ENCODE assay signal across 12 cellular contexts in the genomic region with DNA sequence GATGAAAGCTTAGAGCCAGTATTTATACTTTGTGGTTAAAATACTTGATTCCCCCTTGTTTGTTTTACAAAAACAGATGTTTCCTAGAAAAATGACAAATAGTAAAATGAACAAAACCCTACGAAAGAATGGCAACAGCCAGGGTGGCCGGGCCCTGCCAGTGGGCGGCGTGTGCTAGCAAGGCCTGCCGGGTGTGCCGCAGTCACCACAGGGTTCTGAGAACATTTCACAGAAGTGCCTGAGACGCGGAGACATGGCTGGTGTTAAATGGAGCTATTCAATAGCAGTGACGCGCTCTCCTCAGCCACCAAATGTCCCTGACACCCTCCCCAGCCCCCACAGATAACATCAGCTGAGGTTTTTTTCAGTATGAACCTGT. TPM values are rescaled to one million over a fixed set of nuclear protein-coding genes. Genes with fewer than 3 reads are reported as not detected.
DNase-seq lines count a peak whose midpoint lies in the region; FAIRE-seq and TF ChIP-seq lines count a peak whose summit lies in the region.
"Had no signal": no experiment of that assay in that cellular context is flagged by ENCODE, and none has a peak within 500 bp of the region (broad histone marks: within the 10 kb centered on the region; RNA-seq: fewer than 3 reads in every experiment).

No MANE protein-coding gene starts in this region.

- peak overlapping the region in 10 of 11 experiments; percentile 9 to 92 (median 44); a peak in 15 of 22 replicates for H3K27ac ChIP-seq in BLaER1 treated with 17β-estradiol and CSF1 and Interleukin-3, amounts not matched to agents 10 nM and 100 nM
- H3K27ac ChIP-seq in H1 (ENCODE audit: low read depth, low read length) (no peak overlapping the region), neuronal stem cell (replicated peaks; ENCODE audit: low read length) (peak overlapping the region; percentile 3), PC-9 (no peak overlapping the region)

- intact Hi-C loops in PC-9 (cut with micrococcal nuclease; ENCODE audit: unreplicated experiment) = no loop called here

- DNase-seq in NCI-H2107 treated with DMSO at 0.1 percent for 48 hours (lab: John Stamatoyannopoulos, UW; ENCODE audit: unreplicated experiment) (peak; percentile 47), H1 (ENCODE audit: low read depth in 1 of 2, low spot score in 2 of 2) (no peak), neuronal stem cell (ENCODE audit: low spot score) (no peak), PC-9 (no peak), SK-N-DZ (ENCODE audit: low spot score) (no peak)
- DNase-seq in stimulated activated CD4-positive, alpha-beta T cell treated with anti-CD3 and anti-CD28 coated beads, Interleukin-4, amount 100 ng/mL, for 4 hours = no peak
- DNase-seq in effector CD8-positive, alpha-beta T cell (lab: John Stamatoyannopoulos, UW) = no peak
- DNase-seq: activated naive CD8-positive, alpha-beta T cell treated with anti-CD3 and anti-CD28 coated beads, Interleukin-2, amount 50 U/mL, for 24 hours; DMS79; GOT3 had no signal

- H2AFZ ChIP-seq in H1 (ENCODE audit: low read length) = no peak overlapping the region
- no peak overlapping the region for H2AFZ ChIP-seq in neuronal stem cell (ENCODE audit: low read length)
- H2AFZ ChIP-seq in PC-9 = no peak overlapping the region

- CTCF ChIA-PET in H1 (lab: Charles Lee; ENCODE audit: partially characterized antibody) (interaction anchor here (0.9 to 8.1 kb wide), 9 partner anchors 9 to 111 kb away, joined by 3 to 76 read pairs (median 4); a partner anchor contains a TSS), PC-9 (lab: Charles Lee) (interaction anchor here (1.0 kb wide), 1 partner anchor 110 kb away, joined by 4 read pairs; no protein-coding TSS in a partner anchor)

- TF ChIP-seq CTCF in H1 (IDR thresholded peaks at IDR 0.05; ENCODE audit: control extremely low read depth in 1 of 3, insufficient read depth in 1 of 3, low read depth in 1 of 3, low read length in 3 of 3) = no peak
- no peak for TF ChIP-seq CTCF in PC-9 (conservative IDR thresholded peaks at IDR 0.05)

- no TSS peak for BruUV-seq in PC-9 (replicated peaks; lab: Mats Ljungman, UMichigan)

- no peak for TF ChIP-seq EP300 in H1 (IDR thresholded peaks at IDR 0.05; ENCODE audit: borderline replicate concordance in 1 of 2, low read depth in 2 of 2, low read length in 2 of 2)

- H3K79me1 ChIP-seq in H1 (ENCODE audit: low read depth, low read length) (peaks cover 3% of the 10 kb centered on the region; the same call in 1 of the 2 replicates), neuronal stem cell (ENCODE audit: low read depth, low read length) (peaks cover 17% of the 10 kb centered on the region)

- H2BK120ac ChIP-seq in H1 (replicated peaks; ENCODE audit: low read depth, low read length) = no peak overlapping the region
- no peak overlapping the region for H2BK120ac ChIP-seq in neuronal stem cell (ENCODE audit: low read depth, low read length)

- peaks cover 0 to 15% (median 10%) of the 10 kb centered on the region in 11 experiments; a peak in 14 of 22 replicates for H3K36me3 ChIP-seq in BLaER1 treated with 17β-estradiol and CSF1 and Interleukin-3, amounts not matched to agents 10 nM and 100 nM
- H3K36me3 ChIP-seq in H1 (ENCODE audit: control insufficient read depth in 2 of 4, insufficient read depth in 4 of 4, low read length in 3 of 4) (peaks cover 0 to 11% (median 0%) of the 10 kb centered on the region in 4 experiments; a peak in 1 of 8 replicates), neuronal stem cell (replicated peaks in 1 of 2; ENCODE audit: control insufficient read depth in 2 of 2, insufficient read depth in 2 of 2, low read length in 2 of 2) (peaks cover 7 to 9% of the 10 kb centered on the region in 2 donors), PC-9 (ENCODE audit: low read depth) (no peaks in the 10 kb centered on the region)

- H3K79me2 ChIP-seq in H1 (ENCODE audit: control insufficient read depth in 1 of 2, insufficient read depth in 2 of 2, low read length in 2 of 2) = no peaks in the 10 kb centered on the region
- H3K79me2 ChIP-seq in PC-9 (ENCODE audit: low read depth) = no peaks in the 10 kb centered on the region

- peak overlapping the region in 8 of 11 experiments; percentile 10 to 66 (median 39); a peak in 13 of 22 replicates for H3K9ac ChIP-seq in BLaER1 treated with 17β-estradiol and CSF1 and Interleukin-3, amounts not matched to agents 10 nM and 100 nM
- H3K9ac ChIP-seq in H1 (replicated peaks in 1 of 4; ENCODE audit: extremely low read depth in 1 of 4, low read depth in 3 of 4, low read length in 3 of 4) = no peak overlapping the region
- H3K9ac ChIP-seq in neuronal stem cell (ENCODE audit: low read depth, low read length, poor library complexity) = no peak overlapping the region

- H3K23ac ChIP-seq in H1 (ENCODE audit: insufficient read length) (no peak overlapping the region), neuronal stem cell (ENCODE audit: low read depth, low read length, poor library complexity) (peak overlapping the region; percentile 6)

- H4K5ac ChIP-seq in H1 (ENCODE audit: insufficient read length, low read depth, low read length) = no peak overlapping the region

- H2BK15ac ChIP-seq in H1 (ENCODE audit: low read length) = no peak overlapping the region
- H2BK15ac ChIP-seq in neuronal stem cell (ENCODE audit: low read length) = no peak overlapping the region

- no peaks in the 10 kb centered on the region; the same call in 1 of the 2 replicates for H3K23me2 ChIP-seq in H1 (ENCODE audit: low read depth, low read length)

- no peak overlapping the region for H3K56ac ChIP-seq in H1 (replicated peaks; ENCODE audit: insufficient read length, low read depth, low read length)

- H4K20me1 ChIP-seq in BLaER1 treated with 17β-estradiol and CSF1 and Interleukin-3, amounts not matched to agents 10 nM and 100 nM = peaks cover 0 to 85% (median 55%) of the 10 kb centered on the region in 11 experiments; a peak in 18 of 22 replicates
- peaks cover 5 to 6% of the 10 kb centered on the region in 2 experiments for H4K20me1 ChIP-seq in H1 (replicated peaks in 1 of 2; ENCODE audit: control insufficient read depth in 1 of 2, insufficient read depth in 2 of 2, low read length in 2 of 2)
- H4K20me1 ChIP-seq in PC-9 (ENCODE audit: insufficient read depth) = no peaks in the 10 kb centered on the region

- peaks cover 0 to 25% (median 0%) of the 10 kb centered on the region in 11 experiments; a peak in 4 of 22 replicates for H3K27me3 ChIP-seq in BLaER1 treated with 17β-estradiol and CSF1 and Interleukin-3, amounts not matched to agents 10 nM and 100 nM
- no peaks in the 10 kb centered on the region for H3K27me3 ChIP-seq in H1 (replicated peaks in 1 of 4; ENCODE audit: control insufficient read depth in 3 of 4, extremely low read depth in 1 of 4, insufficient read depth in 3 of 4, low read length in 3 of 4)
- peaks cover 0 to 2% (median 0%) of the 10 kb centered on the region in 3 experiments for H3K27me3 ChIP-seq in neuronal stem cell (ENCODE audit: control insufficient read depth in 3 of 3, insufficient read depth in 3 of 3, low read depth in 1 of 3, low read length in 3 of 3)
- H3K27me3 ChIP-seq in PC-9 (ENCODE audit: insufficient read depth, low read depth) = no peaks in the 10 kb centered on the region

- no peak for TF ChIP-seq RAD21 in H1 (IDR thresholded peaks at IDR 0.05 in 1 of 2, conservative IDR thresholded peaks at IDR 0.05 in 1 of 2; ENCODE audit: low read depth in 2 of 2, low read length in 2 of 2)

- peaks cover 5% of the 10 kb centered on the region; the same call in 1 of the 2 replicates for H3F3A ChIP-seq in PC-9 (ENCODE audit: insufficient read depth, low read depth)

- no peak overlapping the region for H2BK5ac ChIP-seq in H1 (ENCODE audit: low read depth, low read length)
- no peak overlapping the region for H2BK5ac ChIP-seq in neuronal stem cell (ENCODE audit: low read length)

- no peak overlapping the region for H3K18ac ChIP-seq in H1 (ENCODE audit: extremely low read depth, low read length)
- H3K18ac ChIP-seq in neuronal stem cell (ENCODE audit: low read length) = no peak overlapping the region

- peaks cover 86 to 96% (median 95%) of the 10 kb centered on the region in 10 experiments for H3K4me1 ChIP-seq in BLaER1 treated with 17β-estradiol and CSF1 and Interleukin-3, amounts not matched to agents 10 nM and 100 nM
- H3K4me1 ChIP-seq in H1 (replicated peaks in 1 of 4; ENCODE audit: control insufficient read depth in 3 of 4, insufficient read depth in 4 of 4, low read length in 3 of 4) = peaks cover 0 to 21% (median 11%) of the 10 kb centered on the region in 4 experiments; a peak in 6 of 7 replicates
- H3K4me1 ChIP-seq in neuronal stem cell (ENCODE audit: control insufficient read depth in 2 of 2, insufficient read depth in 1 of 2, low read depth in 1 of 2, low read length in 2 of 2) = peaks cover 12 to 35% of the 10 kb centered on the region in 2 donors
- H3K4me1 ChIP-seq in PC-9 (replicated peaks; ENCODE audit: insufficient read depth) = no peaks in the 10 kb centered on the region

- H3K9me2 ChIP-seq in PC-9 (ENCODE audit: insufficient read depth) = no peaks in the 10 kb centered on the region

- H2BK20ac ChIP-seq in H1 (ENCODE audit: low read length) = no peak overlapping the region

- H3K9me3 ChIP-seq in BLaER1 treated with 17β-estradiol and CSF1 and Interleukin-3, amounts not matched to agents 10 nM and 100 nM (replicated peaks in 1 of 11) = no peaks in the 10 kb centered on the region
- H3K9me3 ChIP-seq in H1 (ENCODE audit: insufficient read depth in 2 of 2, low read depth in 1 of 2, low read length in 1 of 2) (no peaks in the 10 kb centered on the region), neuronal stem cell (replicated peaks in 1 of 2; ENCODE audit: control insufficient read depth in 2 of 2, insufficient read depth in 1 of 2, low read depth in 1 of 2, low read length in 2 of 2) (no peaks in the 10 kb centered on the region), PC-9 (ENCODE audit: insufficient read depth, low read depth) (no peaks in the 10 kb centered on the region)

- no peak for TF ChIP-seq POLR2A in H1 (IDR thresholded peaks at IDR 0.05; ENCODE audit: control extremely low read depth in 1 of 2, low read depth in 2 of 2, low read length in 2 of 2)

- POLR2A ChIA-PET in H1 (lab: Charles Lee; ENCODE audit: partially characterized antibody) = interaction anchor here (1.3 to 1.9 kb wide), 2 partner anchors 14 to 16 kb away, joined by 3 to 8 read pairs; a partner anchor contains a TSS
- POLR2A ChIA-PET in PC-9 (lab: Charles Lee; ENCODE audit: unreplicated experiment) = interaction anchor here (0.6 kb wide), 1 partner anchor 15 kb away, joined by 3 read pairs; no protein-coding TSS in a partner anchor

- WGBS in H1 (ENCODE audit: extremely low coverage in 1 of 2, insufficient coverage in 1 of 2, insufficient read length in 1 of 2, insufficient replicate concordance in 2 of 2, low coverage in 1 of 2, low lambda C conversion rate in 2 of 2, missing lambda C conversion rate in 1 of 2), 2 experiments = 97% methylated on average over 10 of the region's 10 CpGs; no CpG with 5 or more reads in 1 of the 2 experiments
- no CpG with 5 or more reads among the region's 10 CpGs for WGBS in neuronal stem cell (ENCODE audit: extremely low coverage in 2 of 2, insufficient read length in 2 of 2, insufficient replicate concordance in 1 of 2), 2 donors

- H3K4ac ChIP-seq in H1 (replicated peaks; ENCODE audit: insufficient read length, low read depth, low read length) = no peak overlapping the region
- no peak overlapping the region for H3K4ac ChIP-seq in neuronal stem cell (ENCODE audit: low read length)

- H2AK5ac ChIP-seq in H1 (ENCODE audit: low read depth, low read length) = no peak overlapping the region
- peak overlapping the region; percentile 82 for H2AK5ac ChIP-seq in neuronal stem cell (ENCODE audit: low read depth, low read length)

- H3K4me2 ChIP-seq in BLaER1 treated with 17β-estradiol and CSF1 and Interleukin-3, amounts not matched to agents 10 nM and 100 nM = peak overlapping the region; percentile 47 to 100 (median 100)
- H3K4me2 ChIP-seq in H1 (ENCODE audit: insufficient read depth in 1 of 2, low read depth in 2 of 2, low read length in 2 of 2) (peak overlapping the region; percentile 52 to 62; a peak in 2 of 4 replicates), neuronal stem cell (ENCODE audit: insufficient read depth, low read length, poor library complexity, severe bottlenecking) (peak overlapping the region; percentile 52), PC-9 (no peak overlapping the region)

- H2BK12ac ChIP-seq in H1 (ENCODE audit: low read depth, low read length) (no peak overlapping the region), neuronal stem cell (ENCODE audit: low read length) (no peak overlapping the region)

- H4K91ac ChIP-seq in H1 (replicated peaks; ENCODE audit: insufficient read length, low read length) (no peak overlapping the region), neuronal stem cell (ENCODE audit: low read depth, low read length, poor library complexity) (no peak overlapping the region)

- FAIRE-seq in H1 (lab: Jason Lieb, UNC) = no peak

- H3K14ac ChIP-seq in H1 (ENCODE audit: insufficient read length) (no peak overlapping the region), neuronal stem cell (ENCODE audit: low read length) (no peak overlapping the region)

- H4K8ac ChIP-seq in H1 (ENCODE audit: extremely low read depth, insufficient read depth, low read length) (no peak overlapping the region), neuronal stem cell (ENCODE audit: low read depth, low read length) (no peak overlapping the region)

- no peak overlapping the region for H3K4me3 ChIP-seq in BLaER1 treated with 17β-estradiol and CSF1 and Interleukin-3, amounts not matched to agents 10 nM and 100 nM
- peak overlapping the region in 1 of 4 experiments; percentile 48; a peak in 2 of 8 replicates for H3K4me3 ChIP-seq in H1 (ENCODE audit: extremely low read depth in 1 of 4, insufficient read depth in 2 of 4, low read depth in 3 of 4, low read length in 4 of 4)
- no peak overlapping the region for H3K4me3 ChIP-seq in neuronal stem cell (ENCODE audit: low read length in 2 of 2)
- no peak overlapping the region for H3K4me3 ChIP-seq in PC-9
- H3K4me3 ChIP-seq: lung had no signal

RNA-seq across cellular contexts. Expression of a gene that starts 14.5 kb away (rescaled TPM):
- total RNA-seq in H1 (2021; fragmentation: NEBNext Ultra II Directional; extraction: Animal tissue kit (Norgen Biotek cat#: 25700)) = 0.54 and 1.8 TPM in 2 replicates
- polyA plus RNA-seq in H1 (2011; rRNA removed) = 2.7 and 3.9 TPM in 2 replicates
- 2.5 TPM for polyA plus RNA-seq in H1 (2011; cell fraction: cytosol; rRNA removed)
- polyA plus RNA-seq in H1 (2011; cell fraction: nucleus; rRNA removed) = 3.3 TPM
- 0.62 to 1.8 TPM (median 1.3 TPM) in 4 replicates for polyA plus RNA-seq in H1 (2012, experiment 1 of 2)
- polyA plus RNA-seq in H1 (2012, experiment 2 of 2) = 2.0 TPM
- 1.1 TPM for polyA plus RNA-seq in H1 (2013, experiment 1 of 2)
- polyA plus RNA-seq in H1 (2013, experiment 2 of 2) = 0.79 TPM
- 2.9 and 4.5 TPM in 2 replicates for polyA minus RNA-seq in H1 (2011; rRNA and poly(A)+ RNA removed)
- polyA minus RNA-seq in H1 (2011; cell fraction: cytosol; rRNA and poly(A)+ RNA removed) = 0.81 TPM
- polyA minus RNA-seq in H1 (2011; cell fraction: nucleus; rRNA and poly(A)+ RNA removed) = 3.9 TPM
- polyA plus RNA-seq in neuronal stem cell (2013, experiment 1 of 2) = 1.7 TPM
- polyA plus RNA-seq in neuronal stem cell (2013, experiment 2 of 2) = 1.5 TPM
- 3.4 and 4.3 TPM in 2 replicates for total RNA-seq in PC-9 (2021)
- polyA plus RNA-seq in SK-N-DZ (2014; cell fraction: cytosol; rRNA removed) = 4.8 and 8.1 TPM in 2 replicates
- 2.8 and 5.1 TPM in 2 replicates for polyA plus RNA-seq in SK-N-DZ (2014; cell fraction: nucleus; rRNA removed)

RNA-seq across cellular contexts. Expression of a gene that starts 29.1 kb away (rescaled TPM):
- total RNA-seq in H1 (2021; fragmentation: NEBNext Ultra II Directional; extraction: Animal tissue kit (Norgen Biotek cat#: 25700)) = 0.24 and 0.52 TPM in 2 replicates
- 0.47 and 0.78 TPM in 2 replicates for polyA plus RNA-seq in H1 (2011; rRNA removed)
- polyA plus RNA-seq in H1 (2011; cell fraction: cytosol; rRNA removed) = 0.56 TPM
- 1.00 TPM for polyA plus RNA-seq in H1 (2011; cell fraction: nucleus; rRNA removed)
- 0.36 to 0.68 TPM (median 0.62 TPM) in 4 replicates for polyA plus RNA-seq in H1 (2012, experiment 1 of 2)
- polyA plus RNA-seq in H1 (2012, experiment 2 of 2) = 0.17 TPM
- polyA plus RNA-seq in H1 (2013, experiment 1 of 2) = 0.20 TPM
- polyA plus RNA-seq in H1 (2013, experiment 2 of 2) = 0.20 TPM
- 0.16 and 0.27 TPM in 2 replicates for polyA minus RNA-seq in H1 (2011; rRNA and poly(A)+ RNA removed)
- polyA minus RNA-seq in H1 (2011; cell fraction: cytosol; rRNA and poly(A)+ RNA removed) = not detected
- polyA minus RNA-seq in H1 (2011; cell fraction: nucleus; rRNA and poly(A)+ RNA removed) = 0.70 TPM
- 0.63 TPM for polyA plus RNA-seq in neuronal stem cell (2013, experiment 1 of 2)
- 0.66 TPM for polyA plus RNA-seq in neuronal stem cell (2013, experiment 2 of 2)
- total RNA-seq in PC-9 (2021) = 0.37 and 0.85 TPM in 2 replicates
- 0.46 and 0.47 TPM in 2 replicates for polyA plus RNA-seq in SK-N-DZ (2014; cell fraction: cytosol; rRNA removed)
- 0.67 and 0.89 TPM in 2 replicates for polyA plus RNA-seq in SK-N-DZ (2014; cell fraction: nucleus; rRNA removed)

Comparison
In these comparisons a context has a peak if more than half of its experiments do, and no peak if none do; other contexts are left out.
1. H3K27ac ChIP-seq: peak in BLaER1 treated with 17β-estradiol and CSF1 and Interleukin-3, amounts not matched to agents 10 nM and 100 nM (10 of 11) and neuronal stem cell (single experiment); none in H1 (single experiment) and PC-9 (single experiment).
2. H3K9ac ChIP-seq: peak in BLaER1 treated with 17β-estradiol and CSF1 and Interleukin-3, amounts not matched to agents 10 nM and 100 nM (8 of 11); none in H1 (0 of 4) and neuronal stem cell (single experiment).